ENCODE assay signal across 8 cellular contexts in genomic region chr21:46635324-46636180, GRCh38. TPM values are rescaled to one million over a fixed set of nuclear protein-coding genes. Genes with fewer than 3 reads are reported as not detected.
A peak's percentile ranks its signal among the peaks of the same experiment; 100 is the strongest.
DNase-seq lines count a peak whose midpoint lies in the region; ATAC-seq and TF ChIP-seq lines count a peak whose summit lies in the region.

TSS of gene PRMT2 (plus strand) at chr21:46635674. CDS start at chr21:46636952, 1,278 bp downstream.

- TF ChIP-seq POLR2A in suprapubic skin (IDR thresholded peaks at IDR 0.05), result peak; percentile 50 to 72

- H3K27ac Mint-ChIP-seq in activated naive CD4-positive, alpha-beta T cell treated with anti-CD3 and anti-CD28 coated beads, Interleukin-2, amount 50 U/mL, for 72 hours, result peak within 1 kb of the TSS; percentile 91 to 96

- H3K36me3 ChIP-seq in suprapubic skin, result no peaks in the 10 kb centered on the region

- TF ChIP-seq CTCF in GM10266 (IDR thresholded peaks at IDR 0.05; ENCODE audit: control insufficient read depth, insufficient read depth, low read depth, missing control alignments) (no peak), suprapubic skin (IDR thresholded peaks at IDR 0.05) (no peak)

- no peaks in the 10 kb centered on the region for H3K27me3 ChIP-seq in suprapubic skin

- DNase-seq in GM10266 (ENCODE audit: extremely low spot score) (peak; percentile 100), NCI-H1105 (lab: John Stamatoyannopoulos, UW) (peak; percentile 96), SKM-1 (lab: John Stamatoyannopoulos, UW; ENCODE audit: unreplicated experiment) (peak; percentile 83), glomerular endothelial cell (ENCODE audit: extremely low read depth, low read depth, low spot score) (peak; percentile 73), occipital lobe (lab: John Stamatoyannopoulos, UW) (peak; percentile 95), suprapubic skin (ENCODE audit: low spot score in 2 of 2) (peak; percentile 98)
- peak; percentile 99 for DNase-seq in activated naive CD4-positive, alpha-beta T cell treated with anti-CD3 and anti-CD28 coated beads, Interleukin-2, amount 50 U/mL, for 72 hours (ENCODE audit: low spot score in 2 of 2)

- H3K9me3 Mint-ChIP-seq in activated naive CD4-positive, alpha-beta T cell treated with anti-CD3 and anti-CD28 coated beads, Interleukin-2, amount 50 U/mL, for 72 hours, result peaks cover 0 to 4% of the 10 kb centered on the region in 2 donors

- TF ChIP-seq EP300 in suprapubic skin (IDR thresholded peaks at IDR 0.05), result no peak

- peaks cover 22 to 26% of the 10 kb centered on the region in 2 donors for H3K36me3 Mint-ChIP-seq in activated naive CD4-positive, alpha-beta T cell treated with anti-CD3 and anti-CD28 coated beads, Interleukin-2, amount 50 U/mL, for 72 hours

- peaks cover 52% of the 10 kb centered on the region for H3K4me1 ChIP-seq in suprapubic skin

- peak; percentile 82 for ATAC-seq in HG02623 (IDR thresholded peaks at IDR 0.05; ENCODE audit: unreplicated experiment)
- peak; percentile 78 to 84 for ATAC-seq in activated naive CD4-positive, alpha-beta T cell treated with anti-CD3 and anti-CD28 coated beads, Interleukin-2, amount 50 U/mL, for 72 hours

- peak within 1 kb of the TSS; percentile 98 for H3K27ac ChIP-seq in suprapubic skin

- no peaks in the 10 kb centered on the region for H3K9me3 ChIP-seq in suprapubic skin

- H3K4me3 ChIP-seq in suprapubic skin, result peak within 1 kb of the TSS; percentile 90

- WGBS in suprapubic skin, result 0% methylated on average over 33 of the region's 90 CpGs

RNA-seq across cellular contexts. Expression of gene PRMT2, which starts in this region (rescaled TPM):
- 100 to 1,000 TPM in 1 of 2 donors, 10 to 100 TPM in 1; 69.0 to 116 TPM for total RNA-seq in activated naive CD4-positive, alpha-beta T cell treated with anti-CD3 and anti-CD28 coated beads, Interleukin-2, amount 50 U/mL, for 72 hours
- total RNA-seq in glomerular endothelial cell (112 and 133 TPM in 2 replicates), occipital lobe (215 TPM), suprapubic skin (100 to 1,000 TPM; 102 to 113 (median 107) TPM)

Comparison
In these comparisons a context has a peak if more than half of its experiments do, and no peak if none do; other contexts are left out.
1. Peak in every context shown above with its lines: DNase-seq, ATAC-seq, H3K4me3 ChIP-seq and H3K27ac ChIP-seq.